10 cellular contexts compared by ENCODE assay signal in genomic region chr2:70901235-70902066, GRCh38. TPM values are rescaled to one million over a fixed set of nuclear protein-coding genes. Genes with fewer than 3 reads are reported as not detected.
DNase-seq lines count a peak whose midpoint lies in the region; ATAC-seq, FAIRE-seq and TF ChIP-seq lines count a peak whose summit lies in the region.
"Had no signal": no experiment of that assay in that cellular context is flagged by ENCODE, and none has a peak within 500 bp of the region (broad histone marks: within the 10 kb centered on the region; RNA-seq: fewer than 3 reads in every experiment).

No MANE protein-coding gene starts in this region.

- H3K9me3 ChIP-seq in CD8-positive, alpha-beta memory T cell (ENCODE audit: low read length), result no peaks in the 10 kb centered on the region
- H3K9me3 ChIP-seq in K562 (replicated peaks; ENCODE audit: control insufficient read depth, insufficient read depth, low read depth, low read length), result no peaks in the 10 kb centered on the region
- H3K9me3 ChIP-seq in subcutaneous abdominal adipose tissue (ENCODE audit: control insufficient read depth in 5 of 5, low read length in 5 of 5), result no peaks in the 10 kb centered on the region

- no peak for TF ChIP-seq POLR2A in K562 (conservative IDR thresholded peaks at IDR 0.05)

- H3K27ac Mint-ChIP-seq in CD8-positive, alpha-beta memory T cell, result peak overlapping the region in 1 of 8 donors; percentile 58

- H3K4me2 ChIP-seq in K562 (ENCODE audit: insufficient read depth, low read length), result no peak overlapping the region

- WGBS in K562 (ENCODE audit: insufficient coverage, low coverage, missing lambda C conversion rate), result 58% methylated on average over 53 of the region's 77 CpGs

- peaks cover 67% of the 10 kb centered on the region for H3K27me3 ChIP-seq in CD8-positive, alpha-beta memory T cell (ENCODE audit: insufficient read depth, low read length, poor library complexity, severe bottlenecking)
- peaks cover 62 to 93% of the 10 kb centered on the region in 2 experiments for H3K27me3 ChIP-seq in K562 (ENCODE audit: control insufficient read depth in 2 of 2, insufficient read depth in 2 of 2, low read length in 2 of 2)
- H3K27me3 ChIP-seq in kidney epithelial cell (ENCODE audit: control insufficient read depth, insufficient read depth, low read length), result peaks cover 82% of the 10 kb centered on the region
- H3K27me3 ChIP-seq in subcutaneous abdominal adipose tissue (ENCODE audit: control insufficient read depth in 5 of 5, insufficient read depth in 4 of 5, low read length in 5 of 5), result peaks cover 32 to 88% (median 62%) of the 10 kb centered on the region in 5 donors

- no peaks in the 10 kb centered on the region for H3K79me2 ChIP-seq in K562 (ENCODE audit: control insufficient read depth, insufficient read depth, low read length)

- peaks cover 8 to 46% (median 13%) of the 10 kb centered on the region in 3 donors for H3K4me1 Mint-ChIP-seq in CD8-positive, alpha-beta memory T cell

- no peak for TF ChIP-seq RAD21 in K562 (CRISPR knock-in tag; conservative IDR thresholded peaks at IDR 0.05 in 1 of 2, IDR thresholded peaks at IDR 0.05 in 1 of 2)

- no peak overlapping the region for H2AFZ ChIP-seq in K562 (ENCODE audit: low read depth, low read length)

- in situ Hi-C loops in KBM-7 (cut with MboI; ENCODE audit: low pct_unique_long_range_greater_than_20kb, low sequenced_read_pairs), result no loop called here
- in situ Hi-C loops in K562 (cut with MboI), result no loop called here

- no peak for ATAC-seq in K562

- no peak for FAIRE-seq in K562 (lab: Jason Lieb, UNC)

- H3K4me3 Mint-ChIP-seq in CD8-positive, alpha-beta memory T cell, result peak overlapping the region; percentile 37 to 70 (median 62)

- TF ChIP-seq CTCF in K562 (IDR thresholded peaks at IDR 0.05 in 2 of 3, conservative IDR thresholded peaks at IDR 0.05 in 1 of 3; ENCODE audit: insufficient read depth in 2 of 3, low read depth in 1 of 3, low read length in 3 of 3) (no peak), kidney epithelial cell (IDR thresholded peaks at IDR 0.05; ENCODE audit: insufficient read depth, low read length, poor library complexity, severe bottlenecking) (no peak)

- H3K27ac ChIP-seq in CD8-positive, alpha-beta memory T cell (ENCODE audit: low read depth, low read length), result no peak overlapping the region
- no peak overlapping the region for H3K27ac ChIP-seq in K562 (ENCODE audit: extremely low read depth, low read depth, low read length)
- H3K27ac ChIP-seq in subcutaneous abdominal adipose tissue (ENCODE audit: low read depth, low read length), result no peak overlapping the region

- H3K9me1 ChIP-seq in K562 (ENCODE audit: control insufficient read depth, insufficient read depth, low read length), result no peaks in the 10 kb centered on the region

- H3K36me3 ChIP-seq in CD8-positive, alpha-beta memory T cell (ENCODE audit: insufficient read depth, low read length), result no peaks in the 10 kb centered on the region
- H3K36me3 ChIP-seq in K562 (ENCODE audit: control insufficient read depth, insufficient read depth, low read length) (no peaks in the 10 kb centered on the region), kidney epithelial cell (ENCODE audit: control insufficient read depth, insufficient read depth, low read length) (no peaks in the 10 kb centered on the region), subcutaneous abdominal adipose tissue (ENCODE audit: control insufficient read depth in 5 of 5, insufficient read depth in 5 of 5, low read length in 5 of 5) (no peaks in the 10 kb centered on the region)

- intact Hi-C loops in K562 (cut with micrococcal nuclease), result no loop called here

- POLR2A ChIA-PET in CD8-positive, alpha-beta memory T cell (lab: Charles Lee), result no interaction called here
- POLR2A ChIA-PET in K562 (lab: Yijun Ruan, JAX), result interaction anchor here (0.6 to 0.7 kb wide), 2 partner anchors 17 to 516 kb away, joined by 3 read pairs; no protein-coding TSS in a partner anchor

- H3K36me3 Mint-ChIP-seq in CD8-positive, alpha-beta memory T cell, result no peaks in the 10 kb centered on the region

- peaks cover 8% of the 10 kb centered on the region; the same call in 1 of the 2 replicates for H4K20me1 ChIP-seq in K562 (replicated peaks; ENCODE audit: control insufficient read depth, insufficient read depth, low read length)

- no peaks in the 10 kb centered on the region for H3K9me3 Mint-ChIP-seq in CD8-positive, alpha-beta memory T cell

- TF ChIP-seq EP300 in K562 (IDR thresholded peaks at IDR 0.05; ENCODE audit: low read length), result no peak

- BruUV-seq in K562 (replicated peaks; lab: Mats Ljungman, UMichigan), result no TSS peak

- peaks cover 66 to 93% of the 10 kb centered on the region in 2 donors for H3K27me3 Mint-ChIP-seq in CD8-positive, alpha-beta memory T cell

- CTCF ChIA-PET in CD8-positive, alpha-beta memory T cell (lab: Charles Lee), result interaction anchor here (0.6 to 1.0 kb wide), 2 partner anchors 13 to 95 kb away, joined by 3 read pairs; no protein-coding TSS in a partner anchor
- CTCF ChIA-PET in K562 (lab: Yijun Ruan, JAX; ENCODE audit: low intra/inter-chr PET ratio), result no interaction called here

- no peak for DNase-seq in CD8-positive, alpha-beta memory T cell
- DNase-seq in KBM-7, result peak; percentile 55
- no peak for DNase-seq in K562 (ENCODE audit: extremely low read depth in 1 of 4, low spot score in 3 of 4)
- DNase-seq in kidney epithelial cell (ENCODE audit: low read depth), result no peak
- no peak for DNase-seq in effector CD4-positive, alpha-beta T cell
- no peak for DNase-seq in COR-L47 (lab: John Stamatoyannopoulos, UW)
- no peak for DNase-seq in NCI-H187 (lab: John Stamatoyannopoulos, UW)

- H3K4me3 ChIP-seq in CD8-positive, alpha-beta memory T cell (ENCODE audit: low read length), result peak overlapping the region; percentile 37
- H3K4me3 ChIP-seq in K562, result no peak overlapping the region
- peak overlapping the region; percentile 34 for H3K4me3 ChIP-seq in kidney epithelial cell (ENCODE audit: low read depth, low read length)
- peak overlapping the region; percentile 71 to 75 (median 73) for H3K4me3 ChIP-seq in subcutaneous abdominal adipose tissue (ENCODE audit: low read depth in 1 of 5, low read length in 5 of 5)

- peaks cover 12% of the 10 kb centered on the region for H3K4me1 ChIP-seq in CD8-positive, alpha-beta memory T cell (ENCODE audit: insufficient read depth, low read length)
- peaks cover 0 to 34% of the 10 kb centered on the region in 2 experiments; a peak in 3 of 5 replicates for H3K4me1 ChIP-seq in K562 (replicated peaks in 1 of 2; ENCODE audit: control insufficient read depth in 2 of 2, insufficient read depth in 2 of 2, low read length in 2 of 2)
- peaks cover 0 to 62% (median 32%) of the 10 kb centered on the region in 5 donors for H3K4me1 ChIP-seq in subcutaneous abdominal adipose tissue (ENCODE audit: control insufficient read depth in 5 of 5, insufficient read depth in 5 of 5, low read length in 5 of 5)

- no peak overlapping the region for H3K9ac ChIP-seq in K562 (ENCODE audit: insufficient read depth in 1 of 2, low read depth in 2 of 2, low read length in 2 of 2)
- peak overlapping the region in 4 of 5 donors; percentile 69 to 83 (median 75) for H3K9ac ChIP-seq in subcutaneous abdominal adipose tissue (ENCODE audit: low read length in 5 of 5)

TF ChIP-seq in K562, 482 proteins besides CTCF, POLR2A, EP300 and RAD21 (continues in another document):
- TF ChIP-seq CBX2 (IDR thresholded peaks at IDR 0.05; ENCODE audit: insufficient read depth, low read length, poor library complexity, severe bottlenecking) (no peak), KHSRP (IDR thresholded peaks at IDR 0.05) (no peak), KLF6 (CRISPR knock-in tag; IDR thresholded peaks at IDR 0.05; ENCODE audit: borderline replicate concordance) (no peak), C11orf30 (IDR thresholded peaks at IDR 0.05; ENCODE audit: low read depth) (no peak), RBFOX2 (IDR thresholded peaks at IDR 0.05; ENCODE audit: low read depth, low read length) (0 out of 2 replicates have a peak, but pooled peaks have one; percentile 9)

RNA-seq across cellular contexts. Expression of gene VAX2, which starts 1.1 kb away (rescaled TPM):
- total RNA-seq in CD8-positive, alpha-beta memory T cell, result not detected
- not detected for polyA plus RNA-seq in CD8-positive, alpha-beta memory T cell
- not detected in 2 replicates for total RNA-seq in K562 (2011; cell fraction: chromatin; rRNA removed; ENCODE audit: low replicate concordance)
- not detected in 2 replicates for total RNA-seq in K562 (2011; cell fraction: nucleolus; rRNA removed)
- not detected in 2 replicates for total RNA-seq in K562 (2011; cell fraction: nucleoplasm; rRNA removed)
- total RNA-seq in K562 (2014; rRNA removed) (not detected in 2 replicates), K562 (2014; rRNA removed; fragmentation: Illumina TruSeq; extraction: Trizol) (not detected in 2 replicates), K562 (2015; rRNA removed; fragmentation: Illumina TruSeq; extraction: Trizol) (not detected in 2 replicates), K562 (2021) (not detected in 2 replicates), kidney epithelial cell (0.68 TPM in 1 of 2 replicates, not detected in the other)
- polyA plus RNA-seq in K562 (2011; rRNA removed) (not detected in 2 replicates), K562 (2014; fragmentation: Illumina TruSeq; extraction: Trizol) (not detected in 2 replicates), K562 (2014; fragmentation: Nextera tagmentation; extraction: Ambion mirVana) (not detected), K562 (2014; rRNA removed) (not detected in 2 replicates)
- polyA plus RNA-seq in K562 (2011; cell fraction: cytosol; rRNA removed), result not detected in 2 replicates
- polyA plus RNA-seq in K562 (2011; cell fraction: nucleus; rRNA removed), result not detected in 2 replicates
- polyA plus RNA-seq in K562 (2012), result not detected in 2 replicates
- polyA minus RNA-seq in K562 (2011; rRNA and poly(A)+ RNA removed), result not detected in 2 replicates
- not detected in 2 replicates for polyA minus RNA-seq in K562 (2011; cell fraction: cytosol; rRNA and poly(A)+ RNA removed)
- polyA minus RNA-seq in K562 (2011; cell fraction: nucleus; rRNA and poly(A)+ RNA removed), result not detected in 2 replicates
- total RNA-seq: HT1080 had no signal

RNA-seq across cellular contexts. Expression of gene ATP6V1B1, which starts 34.2 kb away (rescaled TPM):
- total RNA-seq in CD8-positive, alpha-beta memory T cell, result not detected
- polyA plus RNA-seq in CD8-positive, alpha-beta memory T cell, result not detected
- total RNA-seq in K562 (2011; cell fraction: chromatin; rRNA removed; ENCODE audit: low replicate concordance), result not detected in 2 replicates
- not detected in 2 replicates for total RNA-seq in K562 (2011; cell fraction: nucleolus; rRNA removed)
- total RNA-seq in K562 (2011; cell fraction: nucleoplasm; rRNA removed), result not detected in 2 replicates
- not detected in 2 replicates for total RNA-seq in K562 (2014; rRNA removed)
- total RNA-seq in K562 (2014; rRNA removed; fragmentation: Illumina TruSeq; extraction: Trizol), result not detected in 2 replicates
- not detected in 2 replicates for total RNA-seq in K562 (2015; rRNA removed; fragmentation: Illumina TruSeq; extraction: Trizol)
- total RNA-seq in K562 (2021), result not detected in 2 replicates
- not detected in 2 replicates for polyA plus RNA-seq in K562 (2011; rRNA removed)
- polyA plus RNA-seq in K562 (2011; cell fraction: cytosol; rRNA removed), result not detected in 2 replicates
- not detected in 2 replicates for polyA plus RNA-seq in K562 (2011; cell fraction: nucleus; rRNA removed)
- not detected in 2 replicates for polyA plus RNA-seq in K562 (2012)
- not detected in 2 replicates for polyA plus RNA-seq in K562 (2014; fragmentation: Illumina TruSeq; extraction: Trizol)
- polyA plus RNA-seq in K562 (2014; fragmentation: Nextera tagmentation; extraction: Ambion mirVana), result not detected
- not detected in 2 replicates for polyA plus RNA-seq in K562 (2014; rRNA removed)
- polyA minus RNA-seq in K562 (2011; rRNA and poly(A)+ RNA removed), result not detected in 2 replicates
- not detected in 2 replicates for polyA minus RNA-seq in K562 (2011; cell fraction: cytosol; rRNA and poly(A)+ RNA removed)
- polyA minus RNA-seq in K562 (2011; cell fraction: nucleus; rRNA and poly(A)+ RNA removed), result not detected in 2 replicates
- total RNA-seq in kidney epithelial cell, result not detected in 2 replicates
- total RNA-seq: HT1080, pulmonary artery endothelial cell had no signal

Comparison
In these comparisons a context has a peak if more than half of its experiments do, and no peak if none do; other contexts are left out.
1. H3K9ac ChIP-seq: peak in subcutaneous abdominal adipose tissue (4 of 5); none in K562 (0 of 2).